ENCODE assay signal across 14 cellular contexts in genomic region chr17:72063262-72063661, GRCh38. TPM values are rescaled to one million over a fixed set of nuclear protein-coding genes. Genes with fewer than 3 reads are reported as not detected.
"Had no signal": no experiment of that assay in that cellular context is flagged by ENCODE, and none has a peak within 500 bp of the region (broad histone marks: within the 10 kb centered on the region; RNA-seq: fewer than 3 reads in every experiment).

No MANE protein-coding gene starts in this region.

- H3K36me3 ChIP-seq: transverse colon had no signal

- H3K4me1 Mint-ChIP-seq: activated T-helper 17 cell treated with anti-CD3 and anti-CD28 coated beads, Interleukin-2, amount 50 U/mL, for 72 hours; stimulated activated effector memory CD8-positive, alpha-beta T cell treated with anti-CD3 and anti-CD28 coated beads, Interleukin-12 subunit alpha, Interleukin-12 subunit beta, amount 100 ng/mL, for 72 hours had no signal

- H3K4me3 ChIP-seq: hepatocyte, transverse colon had no signal

- H3K27ac ChIP-seq: hepatocyte, parathyroid adenoma, transverse colon had no signal

- ATAC-seq: activated T-helper 17 cell treated with anti-CD3 and anti-CD28 coated beads, Interleukin-2, amount 50 U/mL, for 72 hours; stimulated activated effector memory CD8-positive, alpha-beta T cell treated with anti-CD3 and anti-CD28 coated beads, Interleukin-12 subunit alpha, Interleukin-12 subunit beta, amount 100 ng/mL, for 72 hours had no signal

- H3K27me3 ChIP-seq: hepatocyte, transverse colon had no signal

- H3K4me3 Mint-ChIP-seq: activated naive CD4-positive, alpha-beta T cell treated with anti-CD3 and anti-CD28 coated beads for 36 hours; activated T-helper 17 cell treated with anti-CD3 and anti-CD28 coated beads, Interleukin-2, amount 50 U/mL, for 72 hours; dendritic cell treated with granulocyte-macrophage colony-stimulating factor and Interleukin-4, amounts not matched to agents 40 ng/mL and 50 ng/mL, for 4 days; stimulated activated effector memory CD8-positive, alpha-beta T cell treated with anti-CD3 and anti-CD28 coated beads, Interleukin-12 subunit alpha, Interleukin-12 subunit beta, amount 100 ng/mL, for 72 hours had no signal

- H3K79me2 ChIP-seq: hepatocyte, parathyroid adenoma had no signal

- H2AFZ ChIP-seq: hepatocyte, parathyroid adenoma had no signal

- DNase-seq: activated CD4-positive, alpha-beta T cell treated with anti-CD3 and anti-CD28 coated beads, Interleukin-2, amount 50 U/mL, for 1 hour; activated CD4-positive, CD25-positive, alpha-beta regulatory T cell; activated naive CD4-positive, alpha-beta T cell treated with anti-CD3 and anti-CD28 coated beads for 36 hours; activated T-cell treated with anti-CD3 and anti-CD28 coated beads for 4 hours; cerebellar nuclear complex; kidney glomerular epithelial cell; substantia nigra; transverse colon had no signal

- H3K27ac Mint-ChIP-seq: activated naive CD4-positive, alpha-beta T cell treated with anti-CD3 and anti-CD28 coated beads for 36 hours; activated T-helper 17 cell treated with anti-CD3 and anti-CD28 coated beads, Interleukin-2, amount 50 U/mL, for 72 hours; dendritic cell treated with granulocyte-macrophage colony-stimulating factor and Interleukin-4, amounts not matched to agents 40 ng/mL and 50 ng/mL, for 4 days; stimulated activated effector memory CD8-positive, alpha-beta T cell treated with anti-CD3 and anti-CD28 coated beads, Interleukin-12 subunit alpha, Interleukin-12 subunit beta, amount 100 ng/mL, for 72 hours had no signal

- H3K4me2 ChIP-seq: hepatocyte had no signal

- H3K27me3 Mint-ChIP-seq: dendritic cell treated with granulocyte-macrophage colony-stimulating factor and Interleukin-4, amounts not matched to agents 40 ng/mL and 50 ng/mL, for 4 days had no signal

- H3K36me3 Mint-ChIP-seq: stimulated activated effector memory CD8-positive, alpha-beta T cell treated with anti-CD3 and anti-CD28 coated beads, Interleukin-12 subunit alpha, Interleukin-12 subunit beta, amount 100 ng/mL, for 72 hours had no signal

- H3K9me3 Mint-ChIP-seq: activated naive CD4-positive, alpha-beta T cell treated with anti-CD3 and anti-CD28 coated beads for 36 hours; dendritic cell treated with granulocyte-macrophage colony-stimulating factor and Interleukin-4, amounts not matched to agents 40 ng/mL and 50 ng/mL, for 4 days had no signal

- H3K9me3 ChIP-seq: transverse colon had no signal

- H3K9ac ChIP-seq: parathyroid adenoma had no signal

RNA-seq across cellular contexts. Expression of gene SOX9, which starts 57.6 kb away (rescaled TPM):
- total RNA-seq: activated CD8-positive, alpha-beta memory T cell treated with anti-CD3 and anti-CD28 coated beads for 36 hours; activated naive CD4-positive, alpha-beta T cell treated with anti-CD3 and anti-CD28 coated beads for 36 hours; activated T-helper 17 cell treated with anti-CD3 and anti-CD28 coated beads, Interleukin-2, amount 50 U/mL, for 72 hours had no signal
